ENCODE assay signal across 10 cellular contexts in genomic region chr1:12479311-12479710, GRCh38.
DNase-seq lines count a peak whose midpoint lies in the region; ATAC-seq and TF ChIP-seq lines count a peak whose summit lies in the region.
"Had no signal": no experiment of that assay in that cellular context is flagged by ENCODE, and none has a peak within 500 bp of the region (broad histone marks: within the 10 kb centered on the region; RNA-seq: fewer than 3 reads in every experiment).

No MANE protein-coding gene starts in this region.

- no peak for DNase-seq in memory B cell (ENCODE audit: low spot score in 2 of 2)
- no peak for DNase-seq in NOMO-1 treated with DMSO at 0.1 percent for 48 hours (lab: John Stamatoyannopoulos, UW; ENCODE audit: unreplicated experiment)
- no peak for DNase-seq in DMS79 treated with DMSO at 0.1 percent for 48 hours (lab: John Stamatoyannopoulos, UW)
- DNase-seq: mammary epithelial cell, MG63, NCI-H2227 treated with DMSO at 0.1 percent for 48 hours had no signal

- ATAC-seq in activated T-helper 17 cell treated with anti-CD3 and anti-CD28 coated beads, Interleukin-2, amount 50 U/mL, for 72 hours (replicated peaks), result no peak
- ATAC-seq in memory B cell (ENCODE audit: low read depth) (no peak), SK-N-SH treated with all-trans-retinoic acid at 6 μM for 48 hours (no peak)

- peak overlapping the region; percentile 58 for H3K4me3 Mint-ChIP-seq in activated T-helper 17 cell treated with anti-CD3 and anti-CD28 coated beads, Interleukin-2, amount 50 U/mL, for 72 hours
- H3K4me3 Mint-ChIP-seq in memory B cell, result no peak overlapping the region

- peak overlapping the region; percentile 66 for H3K27ac Mint-ChIP-seq in activated T-helper 17 cell treated with anti-CD3 and anti-CD28 coated beads, Interleukin-2, amount 50 U/mL, for 72 hours
- peak overlapping the region; percentile 65 for H3K27ac Mint-ChIP-seq in memory B cell

- peaks cover 32% of the 10 kb centered on the region for H3K4me1 ChIP-seq in HEK293 (ENCODE audit: control insufficient read depth, insufficient read depth, low read length)
- peaks cover 67% of the 10 kb centered on the region for H3K4me1 ChIP-seq in stomach smooth muscle (ENCODE audit: control insufficient read depth, insufficient read depth, low read length)

- H3K9ac ChIP-seq in stomach smooth muscle (ENCODE audit: low read length in 2 of 2), result peak overlapping the region in 1 of 2 donors; percentile 72

- H3K9me3 Mint-ChIP-seq in activated T-helper 17 cell treated with anti-CD3 and anti-CD28 coated beads, Interleukin-2, amount 50 U/mL, for 72 hours, result no peaks in the 10 kb centered on the region
- H3K9me3 Mint-ChIP-seq in memory B cell, result no peaks in the 10 kb centered on the region

- peaks cover 0 to 13% of the 10 kb centered on the region in 2 experiments; a peak in 1 of 3 replicates for H3K36me3 ChIP-seq in HEK293 (ENCODE audit: control insufficient read depth in 2 of 2, insufficient read depth in 1 of 2, low read length in 2 of 2)
- peaks cover 0 to 9% of the 10 kb centered on the region in 2 donors for H3K36me3 ChIP-seq in stomach smooth muscle (ENCODE audit: control insufficient read depth in 2 of 2, insufficient read depth in 2 of 2, low read length in 2 of 2)

- no peaks in the 10 kb centered on the region for H3K27me3 Mint-ChIP-seq in activated T-helper 17 cell treated with anti-CD3 and anti-CD28 coated beads, Interleukin-2, amount 50 U/mL, for 72 hours
- H3K27me3 Mint-ChIP-seq in memory B cell, result no peaks in the 10 kb centered on the region

- POLR2A ChIA-PET in HEK293 (lab: Yijun Ruan, JAX), result interaction anchor here (2.1 kb wide), 1 partner anchor 138 kb away, joined by 50 read pairs; the partner anchor contains the start of gene DHRS3

- peaks cover 4% of the 10 kb centered on the region for H3K36me3 Mint-ChIP-seq in activated T-helper 17 cell treated with anti-CD3 and anti-CD28 coated beads, Interleukin-2, amount 50 U/mL, for 72 hours (ENCODE audit: low read depth)
- H3K36me3 Mint-ChIP-seq in memory B cell, result peaks cover 14% of the 10 kb centered on the region

- no peaks in the 10 kb centered on the region for H3K27me3 ChIP-seq in stomach smooth muscle (ENCODE audit: control insufficient read depth in 1 of 2, insufficient read depth in 2 of 2, low read length in 2 of 2)
- H3K27me3 ChIP-seq: MG63 had no signal

- no peaks in the 10 kb centered on the region for H3K9me3 ChIP-seq in HEK293 (ENCODE audit: control insufficient read depth, insufficient read depth, low read depth, low read length)
- no peaks in the 10 kb centered on the region for H3K9me3 ChIP-seq in stomach smooth muscle (ENCODE audit: control insufficient read depth in 2 of 2, low read length in 2 of 2)

- peaks cover 38% of the 10 kb centered on the region for H3K4me1 Mint-ChIP-seq in activated T-helper 17 cell treated with anti-CD3 and anti-CD28 coated beads, Interleukin-2, amount 50 U/mL, for 72 hours
- peaks cover 36% of the 10 kb centered on the region for H3K4me1 Mint-ChIP-seq in memory B cell

- no peak for TF ChIP-seq CTCF in HEK293 (tag by site-specific recombination; IDR thresholded peaks at IDR 0.05)

- CTCF ChIA-PET in HEK293 (lab: Yijun Ruan, JAX), result interaction anchor here (0.9 to 3.1 kb wide), 3 partner anchors 13 to 139 kb away, joined by 3 to 15 read pairs (median 3); partner anchors contain the start of gene DHRS3

- H3K27ac ChIP-seq in HEK293 (ENCODE audit: extremely low read depth, low read depth, low read length) (peak overlapping the region; percentile 73), stomach smooth muscle (ENCODE audit: low read length) (peak overlapping the region; percentile 93)

- no peak overlapping the region for H3K4me3 ChIP-seq in HEK293 (ENCODE audit: low read depth, low read length)
- no peak overlapping the region for H3K4me3 ChIP-seq in stomach smooth muscle (ENCODE audit: low read length in 2 of 2)
- H3K4me3 ChIP-seq: MG63 had no signal

TF ChIP-seq in HEK293, 187 proteins besides CTCF, POLR2A, EP300 and RAD21:
- TF ChIP-seq ZNF580 (tag by site-specific recombination; IDR thresholded peaks at IDR 0.05) (peak; percentile 45; the same call in 1 of the 2 replicates), ZNF560 (tag by site-specific recombination; IDR thresholded peaks at IDR 0.05; ENCODE audit: borderline replicate concordance) (no peak), KLF10 (tag by site-specific recombination; IDR thresholded peaks at IDR 0.05) (no peak)
TF ChIP-seq in HEK293: peak in this region for 1.

TF ChIP-seq in SK-N-SH treated with all-trans-retinoic acid at 6 μM for 48 hours, 23 proteins besides CTCF, POLR2A, EP300 and RAD21:
- TF ChIP-seq PPARA (CRISPR knock-in tag; IDR thresholded peaks at IDR 0.05; ENCODE audit: borderline replicate concordance) (no peak), PATZ1 (CRISPR knock-in tag; IDR thresholded peaks at IDR 0.05; ENCODE audit: borderline replicate concordance) (no peak; the same call in 1 of the 2 replicates), ZFP30 (CRISPR knock-in tag; IDR thresholded peaks at IDR 0.05) (no peak), SNAI2 (CRISPR knock-in tag; IDR thresholded peaks at IDR 0.05) (no peak), ESRRG (CRISPR knock-in tag; IDR thresholded peaks at IDR 0.05) (no peak), ISL1 (CRISPR knock-in tag; IDR thresholded peaks at IDR 0.05) (no peak), ZNF70 (CRISPR knock-in tag; IDR thresholded peaks at IDR 0.05) (no peak), TCF4 (CRISPR knock-in tag; IDR thresholded peaks at IDR 0.05; ENCODE audit: borderline replicate concordance) (no peak), ZC3H10 (CRISPR knock-in tag; IDR thresholded peaks at IDR 0.05) (no peak), RARB (CRISPR knock-in tag; IDR thresholded peaks at IDR 0.05) (no peak), CREB5 (CRISPR knock-in tag; IDR thresholded peaks at IDR 0.05; ENCODE audit: low read depth) (no peak), CSRNP3 (CRISPR knock-in tag; IDR thresholded peaks at IDR 0.05) (no peak), ZNF8 (CRISPR knock-in tag; IDR thresholded peaks at IDR 0.05) (no peak), OSR1 (CRISPR knock-in tag; IDR thresholded peaks at IDR 0.05) (no peak), ZFP3 (CRISPR knock-in tag; IDR thresholded peaks at IDR 0.05) (no peak), GLIS3 (CRISPR knock-in tag; IDR thresholded peaks at IDR 0.05) (no peak; the same call in 1 of the 2 replicates)
